ENCODE assay signal across 17 cellular contexts in the genomic region with DNA sequence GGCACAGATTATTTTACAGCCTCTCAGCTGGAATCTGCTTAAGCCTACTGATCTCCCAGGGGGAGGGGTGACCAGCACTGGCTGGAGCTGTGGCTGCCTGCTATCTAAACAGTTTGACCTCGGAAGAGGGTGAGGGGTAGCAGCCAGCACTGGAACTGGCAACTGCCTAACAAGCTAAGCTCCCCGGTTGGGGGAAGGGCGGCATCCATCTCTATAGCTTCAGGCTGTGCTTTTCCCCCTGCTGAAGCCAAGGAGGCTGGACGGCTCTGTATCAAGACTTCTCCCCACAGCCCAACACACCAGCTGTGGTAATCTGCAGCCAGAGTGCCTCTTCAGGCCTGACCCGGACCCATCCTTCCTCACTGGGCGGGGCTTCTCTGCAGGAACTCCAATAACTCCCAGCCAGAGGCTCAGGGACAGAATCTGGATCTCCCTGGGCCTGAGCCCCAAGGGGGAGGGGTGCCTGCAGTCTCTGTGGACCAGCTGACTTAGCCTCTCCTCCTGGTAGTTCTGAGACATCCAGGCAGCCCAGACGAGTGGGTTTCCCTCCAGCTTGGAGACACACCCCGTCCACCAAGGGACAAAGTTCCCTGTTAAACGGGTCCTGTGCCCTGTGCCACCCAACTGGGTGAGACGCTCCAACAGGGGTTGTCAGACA.
"Had no signal": no experiment of that assay in that cellular context is flagged by ENCODE, and none has a peak within 500 bp of the region (broad histone marks: within the 10 kb centered on the region; RNA-seq: fewer than 3 reads in every experiment).

No MANE protein-coding gene starts in this region.

- H3K9me3 ChIP-seq: esophagus muscularis mucosa, lower lobe of right lung, psoas muscle had no signal

- H3K4me3 Mint-ChIP-seq: activated CD8-positive, alpha-beta T cell treated with anti-CD3 and anti-CD28 coated beads for 36 hours; activated naive CD8-positive, alpha-beta T cell treated with anti-CD3 and anti-CD28 coated beads for 36 hours; activated T-cell treated with anti-CD3 and anti-CD28 coated beads, Interleukin-2, amount 50 U/mL, for 72 hours; naive B cell; T-cell had no signal

- H3K27me3 ChIP-seq: esophagus muscularis mucosa, sigmoid colon had no signal

- H3K27me3 Mint-ChIP-seq: activated CD8-positive, alpha-beta T cell treated with anti-CD3 and anti-CD28 coated beads for 36 hours; activated naive CD8-positive, alpha-beta T cell treated with anti-CD3 and anti-CD28 coated beads for 36 hours; naive B cell; T-cell had no signal

- DNase-seq: activated CD8-positive, alpha-beta memory T cell treated with anti-CD3 and anti-CD28 coated beads, Interleukin-2, amount 50 U/mL, for 4 hours; activated CD8-positive, alpha-beta T cell treated with anti-CD3 and anti-CD28 coated beads for 36 hours; activated gamma-delta T cell treated with Interleukin-2 at 50 U/mL for 16 hours; activated naive CD8-positive, alpha-beta T cell treated with anti-CD3 and anti-CD28 coated beads for 36 hours; activated T-cell treated with anti-CD3 and anti-CD28 coated beads, Interleukin-2, amount 50 U/mL, for 72 hours; head of caudate nucleus; kidney glomerular epithelial cell; lower lobe of right lung; naive B cell; sigmoid colon; stimulated activated CD4-positive, alpha-beta T cell treated with anti-CD3 and anti-CD28 coated beads, Interleukin-12 subunit alpha, Interleukin-12 subunit beta, amount 100 ng/mL, for 4 hours; stimulated activated naive CD4-positive, alpha-beta T cell treated with Interleukin-2 at 50 U/mL for 16 hours; T-cell; T1000; trophoblast cell had no signal

- ATAC-seq: activated CD8-positive, alpha-beta T cell treated with anti-CD3 and anti-CD28 coated beads for 36 hours; activated T-cell treated with anti-CD3 and anti-CD28 coated beads, Interleukin-2, amount 50 U/mL, for 72 hours; psoas muscle; T-cell had no signal

- H3K4me3 ChIP-seq: esophagus muscularis mucosa, lower lobe of right lung, psoas muscle, sigmoid colon had no signal

- H3K27ac Mint-ChIP-seq: activated CD8-positive, alpha-beta T cell treated with anti-CD3 and anti-CD28 coated beads for 36 hours; activated naive CD8-positive, alpha-beta T cell treated with anti-CD3 and anti-CD28 coated beads for 36 hours; activated T-cell treated with anti-CD3 and anti-CD28 coated beads, Interleukin-2, amount 50 U/mL, for 72 hours; naive B cell; T-cell had no signal

- H3K36me3 Mint-ChIP-seq: activated naive CD8-positive, alpha-beta T cell treated with anti-CD3 and anti-CD28 coated beads for 36 hours; naive B cell; T-cell had no signal

- H3K4me1 ChIP-seq: esophagus muscularis mucosa, lower lobe of right lung, psoas muscle, sigmoid colon had no signal

- H3K36me3 ChIP-seq: esophagus muscularis mucosa, lower lobe of right lung, sigmoid colon had no signal

- H3K27ac ChIP-seq: esophagus muscularis mucosa, lower lobe of right lung, psoas muscle, sigmoid colon had no signal

- H3K4me1 Mint-ChIP-seq: activated naive CD8-positive, alpha-beta T cell treated with anti-CD3 and anti-CD28 coated beads for 36 hours; naive B cell; T-cell had no signal
